In the genomic region with DNA sequence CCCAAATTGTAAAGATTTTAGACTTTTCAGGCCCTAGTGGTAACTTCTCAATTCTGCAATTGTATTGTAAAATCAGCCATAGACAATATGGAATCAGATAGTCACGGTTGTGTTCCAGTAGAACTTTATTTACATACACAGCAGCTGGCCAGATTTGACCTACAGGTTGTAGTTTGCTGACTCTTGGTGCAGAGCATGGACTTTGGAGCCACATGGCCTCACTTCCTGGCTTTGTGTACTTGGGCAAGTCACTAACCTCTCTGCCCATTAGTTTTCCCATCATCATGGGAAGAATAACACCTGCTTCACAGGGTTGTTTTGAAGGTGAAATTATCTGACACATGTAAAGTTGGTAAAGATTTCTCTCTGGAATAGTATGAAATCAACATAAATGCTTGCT, we compare ENCODE assay signal across 1 cellular context.
TF ChIP-seq lines count a peak whose summit lies in the region.

No MANE protein-coding gene starts in this region.

TF ChIP-seq in HepG2, 621 proteins besides CTCF, POLR2A, EP300 and RAD21 (continued from another document and continues in another):
- TF ChIP-seq, protein P1, sequence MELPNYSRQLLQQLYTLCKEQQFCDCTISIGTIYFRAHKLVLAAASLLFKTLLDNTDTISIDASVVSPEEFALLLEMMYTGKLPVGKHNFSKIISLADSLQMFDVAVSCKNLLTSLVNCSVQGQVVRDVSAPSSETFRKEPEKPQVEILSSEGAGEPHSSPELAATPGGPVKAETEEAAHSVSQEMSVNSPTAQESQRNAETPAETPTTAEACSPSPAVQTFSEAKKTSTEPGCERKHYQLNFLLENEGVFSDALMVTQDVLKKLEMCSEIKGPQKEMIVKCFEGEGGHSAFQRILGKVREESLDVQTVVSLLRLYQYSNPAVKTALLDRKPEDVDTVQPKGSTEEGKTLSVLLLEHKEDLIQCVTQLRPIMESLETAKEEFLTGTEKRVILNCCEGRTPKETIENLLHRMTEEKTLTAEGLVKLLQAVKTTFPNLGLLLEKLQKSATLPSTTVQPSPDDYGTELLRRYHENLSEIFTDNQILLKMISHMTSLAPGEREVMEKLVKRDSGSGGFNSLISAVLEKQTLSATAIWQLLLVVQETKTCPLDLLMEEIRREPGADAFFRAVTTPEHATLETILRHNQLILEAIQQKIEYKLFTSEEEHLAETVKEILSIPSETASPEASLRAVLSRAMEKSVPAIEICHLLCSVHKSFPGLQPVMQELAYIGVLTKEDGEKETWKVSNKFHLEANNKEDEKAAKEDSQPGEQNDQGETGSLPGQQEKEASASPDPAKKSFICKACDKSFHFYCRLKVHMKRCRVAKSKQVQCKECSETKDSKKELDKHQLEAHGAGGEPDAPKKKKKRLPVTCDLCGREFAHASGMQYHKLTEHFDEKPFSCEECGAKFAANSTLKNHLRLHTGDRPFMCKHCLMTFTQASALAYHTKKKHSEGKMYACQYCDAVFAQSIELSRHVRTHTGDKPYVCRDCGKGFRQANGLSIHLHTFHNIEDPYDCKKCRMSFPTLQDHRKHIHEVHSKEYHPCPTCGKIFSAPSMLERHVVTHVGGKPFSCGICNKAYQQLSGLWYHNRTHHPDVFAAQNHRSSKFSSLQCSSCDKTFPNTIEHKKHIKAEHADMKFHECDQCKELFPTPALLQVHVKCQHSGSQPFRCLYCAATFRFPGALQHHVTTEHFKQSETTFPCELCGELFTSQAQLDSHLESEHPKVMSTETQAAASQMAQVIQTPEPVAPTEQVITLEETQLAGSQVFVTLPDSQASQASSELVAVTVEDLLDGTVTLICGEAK (IDR thresholded peaks at IDR 0.05) = no peak
- TF ChIP-seq, protein P1 (CRISPR knock-in tag; IDR thresholded peaks at IDR 0.05) = peak; percentile 59
- TF ChIP-seq SOX6 (IDR thresholded peaks at IDR 0.05) = no peak
- TF ChIP-seq SOX6 (CRISPR knock-in tag; IDR thresholded peaks at IDR 0.05) = peak; percentile 38; the same call in 1 of the 2 replicates
- no peak for TF ChIP-seq ZSCAN9 (CRISPR knock-in tag; IDR thresholded peaks at IDR 0.05; ENCODE audit: borderline replicate concordance)
- TF ChIP-seq RBFOX2 (IDR thresholded peaks at IDR 0.05; ENCODE audit: low read depth, low read length) = no peak
- no peak for TF ChIP-seq ZNF839 (CRISPR knock-in tag; IDR thresholded peaks at IDR 0.05; ENCODE audit: borderline replicate concordance)
- TF ChIP-seq ZNF180 (CRISPR knock-in tag; IDR thresholded peaks at IDR 0.05; ENCODE audit: borderline replicate concordance, low read depth) = no peak
- 0 out of 2 replicates have a peak, but pooled peaks have one; percentile 43 for TF ChIP-seq HDAC2 (CRISPR knock-in tag; IDR thresholded peaks at IDR 0.05)
- TF ChIP-seq FOXJ3 (CRISPR knock-in tag; IDR thresholded peaks at IDR 0.05; ENCODE audit: borderline replicate concordance) = no peak
- TF ChIP-seq KMT2B (CRISPR knock-in tag; IDR thresholded peaks at IDR 0.05) = no peak
- no peak for TF ChIP-seq NPAS2 (CRISPR knock-in tag; IDR thresholded peaks at IDR 0.05; ENCODE audit: borderline replicate concordance)
- no peak for TF ChIP-seq THYN1 (CRISPR knock-in tag; IDR thresholded peaks at IDR 0.05; ENCODE audit: borderline replicate concordance, low read depth)
- TF ChIP-seq, protein P2, sequence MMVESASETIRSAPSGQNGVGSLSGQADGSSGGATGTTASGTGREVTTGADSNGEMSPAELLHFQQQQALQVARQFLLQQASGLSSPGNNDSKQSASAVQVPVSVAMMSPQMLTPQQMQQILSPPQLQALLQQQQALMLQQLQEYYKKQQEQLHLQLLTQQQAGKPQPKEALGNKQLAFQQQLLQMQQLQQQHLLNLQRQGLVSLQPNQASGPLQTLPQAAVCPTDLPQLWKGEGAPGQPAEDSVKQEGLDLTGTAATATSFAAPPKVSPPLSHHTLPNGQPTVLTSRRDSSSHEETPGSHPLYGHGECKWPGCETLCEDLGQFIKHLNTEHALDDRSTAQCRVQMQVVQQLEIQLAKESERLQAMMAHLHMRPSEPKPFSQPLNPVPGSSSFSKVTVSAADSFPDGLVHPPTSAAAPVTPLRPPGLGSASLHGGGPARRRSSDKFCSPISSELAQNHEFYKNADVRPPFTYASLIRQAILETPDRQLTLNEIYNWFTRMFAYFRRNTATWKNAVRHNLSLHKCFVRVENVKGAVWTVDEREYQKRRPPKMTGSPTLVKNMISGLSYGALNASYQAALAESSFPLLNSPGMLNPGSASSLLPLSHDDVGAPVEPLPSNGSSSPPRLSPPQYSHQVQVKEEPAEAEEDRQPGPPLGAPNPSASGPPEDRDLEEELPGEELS (CRISPR knock-in tag; IDR thresholded peaks at IDR 0.05) = peak; percentile 50; the same call in 1 of the 2 replicates
- peak; percentile 74 for TF ChIP-seq RCOR2 (CRISPR knock-in tag; IDR thresholded peaks at IDR 0.05)
- TF ChIP-seq, protein P3, sequence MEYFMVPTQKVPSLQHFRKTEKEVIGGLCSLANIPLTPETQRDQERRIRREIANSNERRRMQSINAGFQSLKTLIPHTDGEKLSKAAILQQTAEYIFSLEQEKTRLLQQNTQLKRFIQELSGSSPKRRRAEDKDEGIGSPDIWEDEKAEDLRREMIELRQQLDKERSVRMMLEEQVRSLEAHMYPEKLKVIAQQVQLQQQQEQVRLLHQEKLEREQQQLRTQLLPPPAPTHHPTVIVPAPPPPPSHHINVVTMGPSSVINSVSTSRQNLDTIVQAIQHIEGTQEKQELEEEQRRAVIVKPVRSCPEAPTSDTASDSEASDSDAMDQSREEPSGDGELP (IDR thresholded peaks at IDR 0.05; ENCODE audit: borderline replicate concordance, low read depth) = peak; percentile 90
- 0 out of 2 replicates have a peak, but pooled peaks have one; percentile 45 for TF ChIP-seq CHD4 (IDR thresholded peaks at IDR 0.05; ENCODE audit: borderline replicate concordance, low read length)
- no peak for TF ChIP-seq MYC (CRISPR knock-in tag; IDR thresholded peaks at IDR 0.05; ENCODE audit: borderline replicate concordance)
- TF ChIP-seq, protein P4, sequence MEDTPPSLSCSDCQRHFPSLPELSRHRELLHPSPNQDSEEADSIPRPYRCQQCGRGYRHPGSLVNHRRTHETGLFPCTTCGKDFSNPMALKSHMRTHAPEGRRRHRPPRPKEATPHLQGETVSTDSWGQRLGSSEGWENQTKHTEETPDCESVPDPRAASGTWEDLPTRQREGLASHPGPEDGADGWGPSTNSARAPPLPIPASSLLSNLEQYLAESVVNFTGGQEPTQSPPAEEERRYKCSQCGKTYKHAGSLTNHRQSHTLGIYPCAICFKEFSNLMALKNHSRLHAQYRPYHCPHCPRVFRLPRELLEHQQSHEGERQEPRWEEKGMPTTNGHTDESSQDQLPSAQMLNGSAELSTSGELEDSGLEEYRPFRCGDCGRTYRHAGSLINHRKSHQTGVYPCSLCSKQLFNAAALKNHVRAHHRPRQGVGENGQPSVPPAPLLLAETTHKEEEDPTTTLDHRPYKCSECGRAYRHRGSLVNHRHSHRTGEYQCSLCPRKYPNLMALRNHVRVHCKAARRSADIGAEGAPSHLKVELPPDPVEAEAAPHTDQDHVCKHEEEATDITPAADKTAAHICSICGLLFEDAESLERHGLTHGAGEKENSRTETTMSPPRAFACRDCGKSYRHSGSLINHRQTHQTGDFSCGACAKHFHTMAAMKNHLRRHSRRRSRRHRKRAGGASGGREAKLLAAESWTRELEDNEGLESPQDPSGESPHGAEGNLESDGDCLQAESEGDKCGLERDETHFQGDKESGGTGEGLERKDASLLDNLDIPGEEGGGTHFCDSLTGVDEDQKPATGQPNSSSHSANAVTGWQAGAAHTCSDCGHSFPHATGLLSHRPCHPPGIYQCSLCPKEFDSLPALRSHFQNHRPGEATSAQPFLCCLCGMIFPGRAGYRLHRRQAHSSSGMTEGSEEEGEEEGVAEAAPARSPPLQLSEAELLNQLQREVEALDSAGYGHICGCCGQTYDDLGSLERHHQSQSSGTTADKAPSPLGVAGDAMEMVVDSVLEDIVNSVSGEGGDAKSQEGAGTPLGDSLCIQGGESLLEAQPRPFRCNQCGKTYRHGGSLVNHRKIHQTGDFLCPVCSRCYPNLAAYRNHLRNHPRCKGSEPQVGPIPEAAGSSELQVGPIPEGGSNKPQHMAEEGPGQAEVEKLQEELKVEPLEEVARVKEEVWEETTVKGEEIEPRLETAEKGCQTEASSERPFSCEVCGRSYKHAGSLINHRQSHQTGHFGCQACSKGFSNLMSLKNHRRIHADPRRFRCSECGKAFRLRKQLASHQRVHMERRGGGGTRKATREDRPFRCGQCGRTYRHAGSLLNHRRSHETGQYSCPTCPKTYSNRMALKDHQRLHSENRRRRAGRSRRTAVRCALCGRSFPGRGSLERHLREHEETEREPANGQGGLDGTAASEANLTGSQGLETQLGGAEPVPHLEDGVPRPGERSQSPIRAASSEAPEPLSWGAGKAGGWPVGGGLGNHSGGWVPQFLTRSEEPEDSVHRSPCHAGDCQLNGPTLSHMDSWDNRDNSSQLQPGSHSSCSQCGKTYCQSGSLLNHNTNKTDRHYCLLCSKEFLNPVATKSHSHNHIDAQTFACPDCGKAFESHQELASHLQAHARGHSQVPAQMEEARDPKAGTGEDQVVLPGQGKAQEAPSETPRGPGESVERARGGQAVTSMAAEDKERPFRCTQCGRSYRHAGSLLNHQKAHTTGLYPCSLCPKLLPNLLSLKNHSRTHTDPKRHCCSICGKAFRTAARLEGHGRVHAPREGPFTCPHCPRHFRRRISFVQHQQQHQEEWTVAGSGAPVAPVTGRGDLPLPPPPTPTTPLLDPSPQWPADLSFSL (CRISPR knock-in tag; IDR thresholded peaks at IDR 0.05) = no peak
- TF ChIP-seq MAFK (conservative IDR thresholded peaks at IDR 0.05 in 1 of 2, IDR thresholded peaks at IDR 0.05 in 1 of 2; ENCODE audit: low read length in 2 of 2) = 0 out of 4 replicates have a peak, but pooled peaks of 1 of the 2 experiments have one; percentile 20
- no peak for TF ChIP-seq KDM5B (CRISPR knock-in tag; IDR thresholded peaks at IDR 0.05; ENCODE audit: borderline replicate concordance)
- TF ChIP-seq ZFP36L1 (CRISPR knock-in tag; IDR thresholded peaks at IDR 0.05) = no peak
- TF ChIP-seq HNRNPUL1 (IDR thresholded peaks at IDR 0.05; ENCODE audit: low read depth, low read length) = no peak
- TF ChIP-seq JUNB (CRISPR knock-in tag; IDR thresholded peaks at IDR 0.05; ENCODE audit: borderline replicate concordance) = no peak
- no peak for TF ChIP-seq ZNF563 (CRISPR knock-in tag; IDR thresholded peaks at IDR 0.05)
- TF ChIP-seq, protein P5, sequence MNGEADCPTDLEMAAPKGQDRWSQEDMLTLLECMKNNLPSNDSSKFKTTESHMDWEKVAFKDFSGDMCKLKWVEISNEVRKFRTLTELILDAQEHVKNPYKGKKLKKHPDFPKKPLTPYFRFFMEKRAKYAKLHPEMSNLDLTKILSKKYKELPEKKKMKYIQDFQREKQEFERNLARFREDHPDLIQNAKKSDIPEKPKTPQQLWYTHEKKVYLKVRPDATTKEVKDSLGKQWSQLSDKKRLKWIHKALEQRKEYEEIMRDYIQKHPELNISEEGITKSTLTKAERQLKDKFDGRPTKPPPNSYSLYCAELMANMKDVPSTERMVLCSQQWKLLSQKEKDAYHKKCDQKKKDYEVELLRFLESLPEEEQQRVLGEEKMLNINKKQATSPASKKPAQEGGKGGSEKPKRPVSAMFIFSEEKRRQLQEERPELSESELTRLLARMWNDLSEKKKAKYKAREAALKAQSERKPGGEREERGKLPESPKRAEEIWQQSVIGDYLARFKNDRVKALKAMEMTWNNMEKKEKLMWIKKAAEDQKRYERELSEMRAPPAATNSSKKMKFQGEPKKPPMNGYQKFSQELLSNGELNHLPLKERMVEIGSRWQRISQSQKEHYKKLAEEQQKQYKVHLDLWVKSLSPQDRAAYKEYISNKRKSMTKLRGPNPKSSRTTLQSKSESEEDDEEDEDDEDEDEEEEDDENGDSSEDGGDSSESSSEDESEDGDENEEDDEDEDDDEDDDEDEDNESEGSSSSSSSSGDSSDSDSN (CRISPR knock-in tag; IDR thresholded peaks at IDR 0.05) = no peak
- no peak for TF ChIP-seq PHF20 (CRISPR knock-in tag; IDR thresholded peaks at IDR 0.05)
- TF ChIP-seq MAFF (IDR thresholded peaks at IDR 0.05; ENCODE audit: low read depth, low read length) = 0 out of 2 replicates have a peak, but pooled peaks have one; percentile 7
- no peak for TF ChIP-seq GABPA (IDR thresholded peaks at IDR 0.05; ENCODE audit: low read depth, low read length)
- TF ChIP-seq GABPA (CRISPR knock-in tag; IDR thresholded peaks at IDR 0.05; ENCODE audit: low read depth) = peak; percentile 66
- TF ChIP-seq HNF4A (CRISPR knock-in tag; IDR thresholded peaks at IDR 0.05) = peak; percentile 85
- TF ChIP-seq ZNF274 (CRISPR knock-in tag; IDR thresholded peaks at IDR 0.05) = no peak
- TF ChIP-seq, protein P6, sequence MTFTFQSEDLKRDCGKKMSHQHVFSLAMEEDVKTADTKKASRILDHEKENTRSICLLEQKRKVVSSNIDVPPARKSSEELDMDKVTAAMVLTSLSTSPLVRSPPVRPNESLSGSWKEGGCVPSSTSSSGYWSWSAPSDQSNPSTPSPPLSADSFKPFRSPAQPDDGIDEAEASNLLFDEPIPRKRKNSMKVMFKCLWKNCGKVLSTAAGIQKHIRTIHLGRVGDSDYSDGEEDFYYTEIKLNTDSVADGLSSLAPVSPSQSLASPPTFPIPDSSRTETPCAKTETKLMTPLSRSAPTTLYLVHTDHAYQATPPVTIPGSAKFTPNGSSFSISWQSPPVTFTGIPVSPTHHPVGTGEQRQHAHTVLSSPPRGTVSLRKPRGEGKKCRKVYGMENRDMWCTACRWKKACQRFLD (CRISPR knock-in tag; IDR thresholded peaks at IDR 0.05; ENCODE audit: borderline replicate concordance) = no peak
- TF ChIP-seq NR2F6 (IDR thresholded peaks at IDR 0.05) = peak; percentile 48; the same call in 1 of the 2 replicates
- TF ChIP-seq NR2F6 (CRISPR knock-in tag; IDR thresholded peaks at IDR 0.05) = peak; percentile 73
- TF ChIP-seq POGZ (CRISPR knock-in tag; IDR thresholded peaks at IDR 0.05) = peak; percentile 64; the same call in 1 of the 2 replicates
- no peak for TF ChIP-seq MTF1 (CRISPR knock-in tag; IDR thresholded peaks at IDR 0.05)
